In genomic region chr3:160885791-160886286, GRCh38 we compare ENCODE assay signal across 9 cellular contexts.
A peak's percentile ranks its signal among the peaks of the same experiment; 100 is the strongest.
DNase-seq lines count a peak whose midpoint lies in the region; ATAC-seq and TF ChIP-seq lines count a peak whose summit lies in the region.
"Had no signal": no experiment of that assay in that cellular context is flagged by ENCODE, and none has a peak within 500 bp of the region (broad histone marks: within the 10 kb centered on the region; RNA-seq: fewer than 3 reads in every experiment).

No MANE protein-coding gene starts in this region.

- H3K9me3 Mint-ChIP-seq in CD4-positive, alpha-beta memory T cell = peaks cover 4 to 40% (median 20%) of the 10 kb centered on the region in 8 donors

- H3K9me3 ChIP-seq in esophagus squamous epithelium = no peaks in the 10 kb centered on the region
- H3K9me3 ChIP-seq in CD4-positive, alpha-beta memory T cell (ENCODE audit: control insufficient read depth in 1 of 2, low read length in 2 of 2) = no peaks in the 10 kb centered on the region

- POLR2A ChIA-PET in CD4-positive, alpha-beta memory T cell (lab: Charles Lee; ENCODE audit: partially characterized antibody) = no interaction called here

- H3K27me3 Mint-ChIP-seq in CD4-positive, alpha-beta memory T cell = no peaks in the 10 kb centered on the region

- H3K36me3 Mint-ChIP-seq in CD4-positive, alpha-beta memory T cell = peaks cover 4 to 5% of the 10 kb centered on the region in 2 donors

- intact Hi-C loops in esophagus squamous epithelium (cut with DNase I) (no loop called here), posterior vena cava (cut with DNase I) (no loop called here)
- intact Hi-C loops in CD4-positive, alpha-beta memory T cell (cut with micrococcal nuclease) = no loop called here

- no peaks in the 10 kb centered on the region for H3K27me3 ChIP-seq in esophagus squamous epithelium
- no peaks in the 10 kb centered on the region for H3K27me3 ChIP-seq in CD4-positive, alpha-beta memory T cell (ENCODE audit: insufficient read depth, low read length)

- H3K4me3 Mint-ChIP-seq in CD4-positive, alpha-beta memory T cell = no peak overlapping the region
- H3K4me3 Mint-ChIP-seq: T-helper 1 cell treated with Interleukin-12 subunit alpha and Interleukin-12 subunit beta and Interleukin-4 antibody, amounts not matched to agents 30 μg/mL and 1 μg/mL, for 36 hours had no signal

- peaks cover 0 to 8% (median 0%) of the 10 kb centered on the region in 3 donors for H3K4me1 ChIP-seq in esophagus squamous epithelium
- no peaks in the 10 kb centered on the region for H3K4me1 ChIP-seq in CD4-positive, alpha-beta memory T cell (ENCODE audit: insufficient read depth, low read length)

- H3K36me3 ChIP-seq in esophagus squamous epithelium = no peaks in the 10 kb centered on the region
- H3K36me3 ChIP-seq in CD4-positive, alpha-beta memory T cell (ENCODE audit: insufficient read depth, low read length) = no peaks in the 10 kb centered on the region

- ATAC-seq in GM18909 (IDR thresholded peaks at IDR 0.05; ENCODE audit: poor library complexity, unreplicated experiment) (peak; percentile 33), HG02840 (IDR thresholded peaks at IDR 0.05; ENCODE audit: low FRiP score, unreplicated experiment) (peak; percentile 49), left lobe of liver (no peak)

- WGBS in esophagus squamous epithelium, 2 donors = 0 to 20% methylated on average over 1 to 2 of the region's 5 CpGs

- CTCF ChIA-PET in CD4-positive, alpha-beta memory T cell (lab: Charles Lee; ENCODE audit: partially characterized antibody) = no interaction called here

- DNase-seq in NCI-H2196 treated with DMSO at 0.1 percent for 48 hours (lab: John Stamatoyannopoulos, UW; ENCODE audit: unreplicated experiment) (peak; percentile 93), esophagus squamous epithelium (lab: John Stamatoyannopoulos, UW) (peak; percentile 1), posterior vena cava (ENCODE audit: low spot score) (peak; percentile 80), left lobe of liver (ENCODE audit: low spot score) (no peak)
- DNase-seq in activated T-cell treated with anti-CD3 and anti-CD28 coated beads, Interleukin-2, amount 50 U/mL, for 1 hour = no peak
- DNase-seq in CD4-positive, alpha-beta memory T cell = no peak

- H3K4me1 Mint-ChIP-seq in CD4-positive, alpha-beta memory T cell = no peaks in the 10 kb centered on the region

- TF ChIP-seq POLR2A in esophagus squamous epithelium (IDR thresholded peaks at IDR 0.05) = no peak

- TF ChIP-seq CTCF in esophagus squamous epithelium (IDR thresholded peaks at IDR 0.05) = no peak

- H3K4me3 ChIP-seq in esophagus squamous epithelium = no peak overlapping the region
- H3K4me3 ChIP-seq in CD4-positive, alpha-beta memory T cell (ENCODE audit: low read length in 2 of 2) = no peak overlapping the region

- H3K27ac ChIP-seq in esophagus squamous epithelium = no peak overlapping the region
- no peak overlapping the region for H3K27ac ChIP-seq in CD4-positive, alpha-beta memory T cell (ENCODE audit: low read depth, low read length)

- H3K27ac Mint-ChIP-seq in CD4-positive, alpha-beta memory T cell = no peak overlapping the region
- H3K27ac Mint-ChIP-seq: T-helper 1 cell treated with Interleukin-12 subunit alpha and Interleukin-12 subunit beta and Interleukin-4 antibody, amounts not matched to agents 30 μg/mL and 1 μg/mL, for 36 hours had no signal

Comparison
In these comparisons a context has a peak if more than half of its experiments do, and no peak if none do; other contexts are left out.
1. DNase-seq: peak in NCI-H2196 treated with DMSO at 0.1 percent for 48 hours (single experiment), esophagus squamous epithelium (single experiment) and posterior vena cava (single experiment); none in left lobe of liver (single experiment), activated T-cell treated with anti-CD3 and anti-CD28 coated beads, Interleukin-2, amount 50 U/mL, for 1 hour (single experiment) and CD4-positive, alpha-beta memory T cell (0 of 5).